In the genomic region with DNA sequence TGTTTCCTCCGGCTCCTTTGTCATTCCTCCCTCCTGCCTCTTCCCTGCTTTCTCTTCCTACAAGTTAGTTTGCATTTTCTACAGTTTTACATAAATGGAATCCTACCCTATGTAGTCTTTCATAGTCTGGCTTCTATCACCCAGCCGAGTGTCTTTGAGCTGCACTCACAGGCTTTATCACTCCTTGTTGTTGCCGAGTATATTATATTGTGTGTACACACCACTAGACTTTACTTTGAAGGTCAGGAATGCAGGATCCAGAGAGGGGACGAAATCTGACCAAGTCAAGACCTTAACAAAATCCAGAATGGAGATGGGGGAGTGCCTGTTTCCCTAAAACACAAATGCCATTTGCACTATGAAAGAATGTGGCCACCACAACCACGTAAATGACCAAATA, we compare ENCODE assay signal across 18 cellular contexts.
DNase-seq lines count a peak whose midpoint lies in the region; ATAC-seq and TF ChIP-seq lines count a peak whose summit lies in the region.
"Had no signal": no experiment of that assay in that cellular context is flagged by ENCODE, and none has a peak within 500 bp of the region (broad histone marks: within the 10 kb centered on the region; RNA-seq: fewer than 3 reads in every experiment).

No MANE protein-coding gene starts in this region.

- H3K9ac ChIP-seq in iPS-15b (ENCODE audit: low read depth, low read length): no peak overlapping the region
- H3K9ac ChIP-seq: KMS-11 had no signal

- H3K36me3 ChIP-seq in iPS-15b (ENCODE audit: control insufficient read depth, insufficient read depth, low read length) (no peaks in the 10 kb centered on the region), tibial nerve (no peaks in the 10 kb centered on the region)

- no peaks in the 10 kb centered on the region for H3K27me3 ChIP-seq in iPS-15b (ENCODE audit: control insufficient read depth, insufficient read depth, low read length)
- H3K27me3 ChIP-seq in tibial nerve: no peaks in the 10 kb centered on the region

- H3K36me3 Mint-ChIP-seq in IgD-negative memory B cell: no peaks in the 10 kb centered on the region
- H3K36me3 Mint-ChIP-seq in activated CD4-positive, alpha-beta T cell treated with anti-CD3 and anti-CD28 coated beads, Interleukin-2, amount 10 ng/mL, durations not matched to agents 7 days and 5 days (ENCODE audit: low read depth): no peaks in the 10 kb centered on the region

- H3K9me3 ChIP-seq in iPS-15b (ENCODE audit: control insufficient read depth, insufficient read depth, low read length) (no peaks in the 10 kb centered on the region), tibial nerve (no peaks in the 10 kb centered on the region)

- CTCF ChIA-PET in activated CD4-positive, alpha-beta T cell treated with anti-CD3 and anti-CD28 coated beads, Interleukin-2, amount 10 ng/mL, durations not matched to agents 7 days and 5 days (lab: Charles Lee): interaction anchor here (0.7 kb wide), 1 partner anchor 9 kb away, joined by 3 read pairs; no protein-coding TSS in a partner anchor

- intact Hi-C loops in Right ventricle myocardium superior (cut with DNase I): no loop called here
- intact Hi-C loops in left cardiac atrium (cut with DNase I): loop anchor here in 1 of 2 donors (5.0 kb wide), 1 partner anchor 83 kb away; no protein-coding TSS in a partner anchor

- ATAC-seq in Right ventricle myocardium superior (ENCODE audit: poor library complexity): peak; percentile 42
- ATAC-seq in left cardiac atrium: no peak
- ATAC-seq in HG03439 (IDR thresholded peaks at IDR 0.05; ENCODE audit: unreplicated experiment): no peak
- ATAC-seq: activated CD8-positive, alpha-beta T cell treated with anti-CD3 and anti-CD28 coated beads for 36 hours; CD8-positive, alpha-beta T cell had no signal

- POLR2A ChIA-PET in activated CD4-positive, alpha-beta T cell treated with anti-CD3 and anti-CD28 coated beads, Interleukin-2, amount 10 ng/mL, durations not matched to agents 7 days and 5 days (lab: Charles Lee): no interaction called here

- TF ChIP-seq CTCF in tibial nerve (IDR thresholded peaks at IDR 0.05): no peak

- peaks cover 18% of the 10 kb centered on the region for H3K4me1 ChIP-seq in iPS-15b (ENCODE audit: control insufficient read depth, insufficient read depth, low read length)
- peaks cover 0 to 48% (median 17%) of the 10 kb centered on the region in 4 donors for H3K4me1 ChIP-seq in tibial nerve

- no peak for TF ChIP-seq EP300 in tibial nerve (IDR thresholded peaks at IDR 0.05)

- H3K27me3 Mint-ChIP-seq in IgD-negative memory B cell: no peaks in the 10 kb centered on the region
- no peaks in the 10 kb centered on the region for H3K27me3 Mint-ChIP-seq in activated CD4-positive, alpha-beta T cell treated with anti-CD3 and anti-CD28 coated beads, Interleukin-2, amount 10 ng/mL, durations not matched to agents 7 days and 5 days
- H3K27me3 Mint-ChIP-seq: activated CD8-positive, alpha-beta T cell treated with anti-CD3 and anti-CD28 coated beads for 36 hours had no signal

- peak overlapping the region; percentile 22 for H3K4me3 ChIP-seq in iPS-15b (ENCODE audit: low read depth, low read length)
- peak overlapping the region in 1 of 4 donors; percentile 6 for H3K4me3 ChIP-seq in tibial nerve

- peak overlapping the region in 3 of 4 donors; percentile 39 to 92 (median 82) for H3K4me3 Mint-ChIP-seq in IgD-negative memory B cell
- H3K4me3 Mint-ChIP-seq in activated CD4-positive, alpha-beta T cell treated with anti-CD3 and anti-CD28 coated beads, Interleukin-2, amount 10 ng/mL, durations not matched to agents 7 days and 5 days: no peak overlapping the region
- H3K4me3 Mint-ChIP-seq: activated CD8-positive, alpha-beta T cell treated with anti-CD3 and anti-CD28 coated beads for 36 hours; activated T-helper 1 cell treated with anti-CD3 and anti-CD28 coated beads, Interleukin-12 subunit alpha, Interleukin-12 subunit beta, Interleukin-2, Interleukin-4 antibody, amounts not matched to agents 30 ng/mL and 10 ng/mL and 1 ng/mL, durations not matched to agents 14 hours and 24 hours and 36 hours; CD8-positive, alpha-beta T cell had no signal

- peaks cover 17 to 21% (median 18%) of the 10 kb centered on the region in 3 donors for H3K4me1 Mint-ChIP-seq in IgD-negative memory B cell
- H3K4me1 Mint-ChIP-seq in activated CD4-positive, alpha-beta T cell treated with anti-CD3 and anti-CD28 coated beads, Interleukin-2, amount 10 ng/mL, durations not matched to agents 7 days and 5 days: peaks cover 4% of the 10 kb centered on the region

- H3K27ac Mint-ChIP-seq in IgD-negative memory B cell: peak overlapping the region in 1 of 3 donors; percentile 94
- H3K27ac Mint-ChIP-seq in activated CD4-positive, alpha-beta T cell treated with anti-CD3 and anti-CD28 coated beads, Interleukin-2, amount 10 ng/mL, durations not matched to agents 7 days and 5 days: no peak overlapping the region
- H3K27ac Mint-ChIP-seq: activated CD8-positive, alpha-beta T cell treated with anti-CD3 and anti-CD28 coated beads for 36 hours; activated T-helper 1 cell treated with anti-CD3 and anti-CD28 coated beads, Interleukin-12 subunit alpha, Interleukin-12 subunit beta, Interleukin-2, Interleukin-4 antibody, amounts not matched to agents 30 ng/mL and 10 ng/mL and 1 ng/mL, durations not matched to agents 14 hours and 24 hours and 36 hours; CD8-positive, alpha-beta T cell had no signal

- no peaks in the 10 kb centered on the region for H3K9me3 Mint-ChIP-seq in IgD-negative memory B cell
- no peaks in the 10 kb centered on the region for H3K9me3 Mint-ChIP-seq in activated CD4-positive, alpha-beta T cell treated with anti-CD3 and anti-CD28 coated beads, Interleukin-2, amount 10 ng/mL, durations not matched to agents 7 days and 5 days
- H3K9me3 Mint-ChIP-seq: activated CD8-positive, alpha-beta T cell treated with anti-CD3 and anti-CD28 coated beads for 36 hours; activated T-helper 1 cell treated with anti-CD3 and anti-CD28 coated beads, Interleukin-12 subunit alpha, Interleukin-12 subunit beta, Interleukin-2, Interleukin-4 antibody, amounts not matched to agents 30 ng/mL and 10 ng/mL and 1 ng/mL, durations not matched to agents 14 hours and 24 hours and 36 hours; CD8-positive, alpha-beta T cell had no signal

- TF ChIP-seq POLR2A in tibial nerve (IDR thresholded peaks at IDR 0.05): no peak

- DNase-seq in Right ventricle myocardium superior (no peak), left cardiac atrium (no peak), tibial nerve (ENCODE audit: low spot score in 2 of 2) (no peak), NAMALWA (ENCODE audit: low spot score) (no peak)
- DNase-seq in activated CD4-positive, alpha-beta T cell treated with anti-CD3 and anti-CD28 coated beads, Interleukin-2, amount 10 ng/mL, durations not matched to agents 7 days and 5 days: no peak
- DNase-seq: activated CD8-positive, alpha-beta T cell treated with anti-CD3 and anti-CD28 coated beads for 36 hours; amygdala; CD8-positive, alpha-beta T cell; kidney; NCI-H1417 treated with DMSO at 0.1 percent for 48 hours; NCI-H446 treated with DMSO at 0.1 percent for 48 hours; OCI-M1 had no signal

- H3K27ac ChIP-seq in tibial nerve: peak overlapping the region; percentile 45 to 83 (median 66)
- H3K27ac ChIP-seq: epithelial cell of prostate, KMS-11 had no signal

- WGBS in tibial nerve, 2 donors: 29 to 31% methylated on average over 5 of the region's 5 CpGs
